Comparison of ENCODE assay signal across 22 cellular contexts in genomic region chr6:141877275-141877983, GRCh38.
A peak's percentile ranks its signal among the peaks of the same experiment; 100 is the strongest.
DNase-seq lines count a peak whose midpoint lies in the region; ATAC-seq, FAIRE-seq and TF ChIP-seq lines count a peak whose summit lies in the region.
"Had no signal": no experiment of that assay in that cellular context is flagged by ENCODE, and none has a peak within 500 bp of the region (broad histone marks: within the 10 kb centered on the region; RNA-seq: fewer than 3 reads in every experiment).

No MANE protein-coding gene starts in this region.

- TF ChIP-seq CTCF in IMR-90 (conservative IDR thresholded peaks at IDR 0.05; ENCODE audit: low read depth, low read length) (no peak), psoas muscle (IDR thresholded peaks at IDR 0.05) (no peak)

- H3K4me1 ChIP-seq in IMR-90 (ENCODE audit: control insufficient read depth, insufficient read depth, low read length), result no peaks in the 10 kb centered on the region
- H3K4me1 ChIP-seq in psoas muscle, result no peaks in the 10 kb centered on the region
- H3K4me1 ChIP-seq: BLaER1, SJSA1 had no signal

- H2AK9ac ChIP-seq in IMR-90 (replicated peaks; ENCODE audit: low read depth, low read length, poor library complexity), result no peak overlapping the region

- H2BK120ac ChIP-seq in IMR-90 (ENCODE audit: low read depth, low read length), result no peak overlapping the region

- H3K36me3 ChIP-seq in IMR-90 (ENCODE audit: control insufficient read depth, insufficient read depth, low read length), result no peaks in the 10 kb centered on the region
- no peaks in the 10 kb centered on the region for H3K36me3 ChIP-seq in psoas muscle (ENCODE audit: insufficient read depth in 1 of 2, low read depth in 1 of 2)
- H3K36me3 ChIP-seq: BLaER1, SJSA1 had no signal

- ATAC-seq in IMR-90 (ENCODE audit: low read depth), result no peak
- ATAC-seq in Right ventricle myocardium inferior, result no peak
- ATAC-seq in psoas muscle, result no peak

- H3K79me1 ChIP-seq in IMR-90 (ENCODE audit: low read depth in 1 of 2, low read length in 2 of 2), result no peaks in the 10 kb centered on the region

- no peak overlapping the region for H2BK20ac ChIP-seq in IMR-90 (ENCODE audit: low read depth, low read length)

- no peak overlapping the region for H4K91ac ChIP-seq in IMR-90 (ENCODE audit: insufficient read depth, low read depth, low read length)

- DNase-seq in IMR-90, result peak; percentile 13
- peak; percentile 20 for DNase-seq in left kidney (ENCODE audit: low read depth, low spot score)
- peak; percentile 84 for DNase-seq in renal cortical epithelial cell (ENCODE audit: low read depth)
- no peak for DNase-seq in kidney tubule cell (ENCODE audit: low spot score)
- no peak for DNase-seq in Right ventricle myocardium inferior (ENCODE audit: missing footprints)
- no peak for DNase-seq in psoas muscle
- DNase-seq in hippocampal formation (lab: John Stamatoyannopoulos, UW), result no peak
- DNase-seq: Caco-2; CD4-positive, alpha-beta T cell; H7; HFFc6; KG1; NCI-H1694; NCI-H2081; NCI-H446; OCI-M1 had no signal

- intact Hi-C loops in IMR-90 (cut with micrococcal nuclease), result no loop called here
- intact Hi-C loops in Right ventricle myocardium inferior (cut with DNase I), result no loop called here
- intact Hi-C loops in psoas muscle (cut with DNase I), result no loop called here

- BruUV-seq in IMR-90 (replicated peaks; lab: Mats Ljungman, UMichigan), result no TSS peak

- POLR2A ChIA-PET in IMR-90 (lab: Charles Lee; ENCODE audit: unreplicated experiment), result no interaction called here

- no peak overlapping the region for H2BK5ac ChIP-seq in IMR-90 (ENCODE audit: low read depth, low read length, poor library complexity, severe bottlenecking)

- peak; percentile 70 for FAIRE-seq in endometrium (lab: Jason Lieb, UNC)
- FAIRE-seq: G401.6, GM12892, RCC 7860 had no signal

- H3K18ac ChIP-seq in IMR-90 (ENCODE audit: low read depth, low read length), result no peak overlapping the region

- TF ChIP-seq RAD21 in IMR-90 (IDR thresholded peaks at IDR 0.05; ENCODE audit: low read length), result no peak

- CTCF ChIA-PET in IMR-90 (lab: Yijun Ruan, JAX), result interaction anchor here (0.7 kb wide), 1 partner anchor 235 kb away, joined by 3 read pairs; no protein-coding TSS in a partner anchor

- H3K14ac ChIP-seq in IMR-90 (replicated peaks; ENCODE audit: low read depth, low read length), result no peak overlapping the region

- TF ChIP-seq POLR2A in IMR-90 (IDR thresholded peaks at IDR 0.05; ENCODE audit: low read depth, low read length), result no peak

- H4K20me1 ChIP-seq in IMR-90 (ENCODE audit: insufficient read depth, low read length), result no peaks in the 10 kb centered on the region
- H4K20me1 ChIP-seq: BLaER1 had no signal

- H3K27me3 ChIP-seq in IMR-90 (ENCODE audit: control insufficient read depth, insufficient read depth, low read length) (no peaks in the 10 kb centered on the region), psoas muscle (ENCODE audit: insufficient read depth in 3 of 3, low read length in 2 of 3) (no peaks in the 10 kb centered on the region)
- H3K27me3 ChIP-seq: BLaER1, SJSA1 had no signal

- H2AFZ ChIP-seq in IMR-90 (replicated peaks; ENCODE audit: low read length, poor library complexity), result no peak overlapping the region

- no peak overlapping the region for H3K9ac ChIP-seq in IMR-90 (ENCODE audit: low read depth, low read length)
- H3K9ac ChIP-seq: BLaER1 had no signal

- no peak overlapping the region for H4K8ac ChIP-seq in IMR-90 (ENCODE audit: low read depth in 2 of 2, low read length in 2 of 2)

- no peak overlapping the region for H3K56ac ChIP-seq in IMR-90 (ENCODE audit: extremely low read depth, insufficient read depth, low read length)

- no peak overlapping the region for H3K23ac ChIP-seq in IMR-90 (ENCODE audit: low read depth, low read length)

- dilution Hi-C loops in IMR-90 (cut with HindIII; ENCODE audit: low sequenced_read_pairs, unreplicated experiment), result no loop called here

- WGBS in IMR-90 (ENCODE audit: extremely low coverage in 2 of 2, insufficient read length in 1 of 2), 2 experiments, result no CpG with 5 or more reads among the region's 2 CpGs
- WGBS in psoas muscle, 3 donors, result 92 to 94% (median 92%) methylated on average over 2 of the region's 2 CpGs

- H3K4ac ChIP-seq in IMR-90 (ENCODE audit: low read depth, low read length), result no peak overlapping the region

- no peak overlapping the region for H3K4me2 ChIP-seq in IMR-90 (ENCODE audit: low read depth, low read length)
- H3K4me2 ChIP-seq: BLaER1 had no signal

- no peaks in the 10 kb centered on the region for H3K9me3 ChIP-seq in IMR-90 (ENCODE audit: control insufficient read depth, insufficient read depth, low read length)
- H3K9me3 ChIP-seq in psoas muscle, result no peaks in the 10 kb centered on the region
- H3K9me3 ChIP-seq: BLaER1, Caco-2, SJSA1 had no signal

- H2BK15ac ChIP-seq in IMR-90 (ENCODE audit: low read depth, low read length), result no peak overlapping the region

- H3K27ac ChIP-seq in IMR-90 (ENCODE audit: insufficient read depth, low read length) (no peak overlapping the region), psoas muscle (no peak overlapping the region)
- H3K27ac ChIP-seq: BLaER1, SJSA1 had no signal

- H3K4me3 ChIP-seq in IMR-90 (ENCODE audit: insufficient read depth, low read depth, low read length) (no peak overlapping the region), psoas muscle (no peak overlapping the region)
- H3K4me3 ChIP-seq: BLaER1, SJSA1 had no signal

- H2AK5ac ChIP-seq in IMR-90 (ENCODE audit: low read depth, low read length), result no peak overlapping the region

- in situ Hi-C loops in IMR-90 (cut with MboI; ENCODE audit: low sequenced_read_pairs), result no loop called here

- no peaks in the 10 kb centered on the region for H3K9me1 ChIP-seq in IMR-90 (ENCODE audit: insufficient read depth, low read length)

- H4K5ac ChIP-seq in IMR-90 (ENCODE audit: low read depth, low read length), result no peak overlapping the region

TF ChIP-seq in IMR-90, 13 proteins besides CTCF, POLR2A, EP300 and RAD21:
- no peak for TF ChIP-seq MAFK (IDR thresholded peaks at IDR 0.05; ENCODE audit: low read depth, low read length)

Comparison
In these comparisons a context has a peak if more than half of its experiments do, and no peak if none do; other contexts are left out.
1. DNase-seq: peak in IMR-90 (single experiment), left kidney (single experiment) and renal cortical epithelial cell (single experiment); none in kidney tubule cell (single experiment), Right ventricle myocardium inferior (single experiment), psoas muscle (0 of 2) and hippocampal formation (0 of 2).